19 cellular contexts compared by ENCODE assay signal in the genomic region with DNA sequence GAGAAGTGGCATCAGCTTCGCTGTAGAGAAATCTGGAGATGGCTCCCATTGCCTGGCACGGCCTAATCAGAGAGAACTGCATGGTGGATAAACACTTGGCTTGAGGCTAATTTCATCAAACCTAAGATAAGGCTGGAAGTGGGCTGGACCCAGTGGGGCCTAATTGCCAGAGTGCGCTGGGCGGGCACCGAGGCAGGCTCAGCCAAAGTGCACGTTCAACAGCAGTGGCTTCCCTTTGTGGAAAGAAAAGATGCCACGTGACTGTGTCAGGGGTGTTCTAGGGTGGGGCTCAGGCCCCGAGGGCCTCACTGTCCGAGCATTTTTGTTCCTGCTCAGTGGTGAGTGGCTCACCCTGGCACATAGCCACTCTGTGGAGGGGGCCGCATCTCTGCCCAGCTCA. TPM values are rescaled to one million over a fixed set of nuclear protein-coding genes. Genes with fewer than 3 reads are reported as not detected.
DNase-seq lines count a peak whose midpoint lies in the region; ATAC-seq, FAIRE-seq and TF ChIP-seq lines count a peak whose summit lies in the region.
"Had no signal": no experiment of that assay in that cellular context is flagged by ENCODE, and none has a peak within 500 bp of the region (broad histone marks: within the 10 kb centered on the region; RNA-seq: fewer than 3 reads in every experiment).

No MANE protein-coding gene starts in this region.

- TF ChIP-seq RAD21 in GM12878 (IDR thresholded peaks at IDR 0.05; ENCODE audit: insufficient read depth, low read depth, low read length) = no peak

- H3K36me3 Mint-ChIP-seq in activated naive CD8-positive, alpha-beta T cell treated with anti-CD3 and anti-CD28 coated beads, Interleukin-2, amount 50 U/mL, for 24 hours (ENCODE audit: low read depth) = no peaks in the 10 kb centered on the region
- no peaks in the 10 kb centered on the region for H3K36me3 Mint-ChIP-seq in neural progenitor cell
- H3K36me3 Mint-ChIP-seq: activated naive CD8-positive, alpha-beta T cell treated with anti-CD3 and anti-CD28 coated beads, Interleukin-2, amount 10 ng/mL, durations not matched to agents 7 days and 5 days had no signal

- 44% methylated on average over 10 of the region's 10 CpGs for WGBS in GM12878 (ENCODE audit: insufficient coverage, insufficient replicate concordance, low lambda C conversion rate, missing lambda C conversion rate)

- TF ChIP-seq CTCF in PC-3 (conservative IDR thresholded peaks at IDR 0.05; ENCODE audit: low read depth, low read length) (no peak), GM12878 (IDR thresholded peaks at IDR 0.05 in 2 of 3, conservative IDR thresholded peaks at IDR 0.05 in 1 of 3; ENCODE audit: control insufficient read depth in 2 of 3, extremely low read depth in 1 of 3, insufficient read depth in 1 of 3, low read depth in 3 of 3, low read length in 3 of 3) (no peak), omental fat pad (IDR thresholded peaks at IDR 0.05) (no peak), neural progenitor cell (IDR thresholded peaks at IDR 0.05) (no peak)

- no peaks in the 10 kb centered on the region for H3K9me3 ChIP-seq in PC-3 (ENCODE audit: low read length)
- no peaks in the 10 kb centered on the region for H3K9me3 ChIP-seq in GM12878 (replicated peaks; ENCODE audit: control insufficient read depth, insufficient read depth, low read length)
- no peaks in the 10 kb centered on the region for H3K9me3 ChIP-seq in neural progenitor cell (ENCODE audit: low read depth)
- H3K9me3 ChIP-seq: lower lobe of right lung, pancreas had no signal

- TF ChIP-seq EP300 in GM12878 (IDR thresholded peaks at IDR 0.05; ENCODE audit: borderline replicate concordance in 1 of 2, control insufficient read depth in 1 of 2, low read depth in 2 of 2, low read length in 2 of 2) = no peak

- H3K36me3 ChIP-seq in PC-3 (ENCODE audit: low read depth, low read length) = no peaks in the 10 kb centered on the region
- H3K36me3 ChIP-seq in GM12878 (ENCODE audit: control insufficient read depth in 2 of 2, insufficient read depth in 2 of 2, low read length in 1 of 2) = no peaks in the 10 kb centered on the region
- H3K36me3 ChIP-seq in neural progenitor cell = no peaks in the 10 kb centered on the region
- H3K36me3 ChIP-seq: cardiac muscle cell, lower lobe of right lung, pancreas had no signal

- no peaks in the 10 kb centered on the region for H3F3A ChIP-seq in PC-3 (ENCODE audit: low read length, unreplicated experiment)
- H3F3A ChIP-seq in neural progenitor cell (ENCODE audit: low read depth) = no peaks in the 10 kb centered on the region

- H3K27me3 ChIP-seq in PC-3 (ENCODE audit: low read length) (no peaks in the 10 kb centered on the region), GM12878 (replicated peaks in 1 of 2; ENCODE audit: control insufficient read depth in 2 of 2, insufficient read depth in 2 of 2, low read length in 1 of 2) (no peaks in the 10 kb centered on the region), neural progenitor cell (no peaks in the 10 kb centered on the region)
- H3K27me3 ChIP-seq: cardiac muscle cell, pancreas had no signal

- no peaks in the 10 kb centered on the region for H4K20me1 ChIP-seq in PC-3 (ENCODE audit: low read length)
- no peaks in the 10 kb centered on the region for H4K20me1 ChIP-seq in GM12878 (ENCODE audit: control insufficient read depth, insufficient read depth)
- no peaks in the 10 kb centered on the region for H4K20me1 ChIP-seq in neural progenitor cell (ENCODE audit: low read depth)

- in situ Hi-C loops in GM12878 (cut with MboI) = no loop called here

- H3K27ac ChIP-seq in PC-3 (ENCODE audit: low read length) = no peak overlapping the region
- H3K27ac ChIP-seq in GM12878 (ENCODE audit: control insufficient read depth, insufficient read depth) = no peak overlapping the region
- no peak overlapping the region for H3K27ac ChIP-seq in neural progenitor cell
- H3K27ac ChIP-seq: cardiac muscle cell, lower lobe of right lung, pancreas had no signal

- RAD21 ChIA-PET in GM12878 (lab: Charles Lee; ENCODE audit: unreplicated experiment) = no interaction called here

- ATAC-seq in PC-3 (peak; percentile 34), GM12878 (peak; percentile 14; the same call in 2 of the 3 replicates), omental fat pad (ENCODE audit: low FRiP score) (peak; percentile 24), GM21737 (IDR thresholded peaks at IDR 0.05; ENCODE audit: unreplicated experiment) (no peak)
- no peak for ATAC-seq in activated naive CD8-positive, alpha-beta T cell treated with anti-CD3 and anti-CD28 coated beads, Interleukin-2, amount 50 U/mL, for 24 hours
- ATAC-seq: Right ventricle myocardium inferior, T-helper 17 cell had no signal

- SMC1A ChIA-PET in GM12878 (lab: Charles Lee; ENCODE audit: uncharacterized antibody, unreplicated experiment) = no interaction called here

- BruUV-seq in PC-3 (replicated peaks; lab: Mats Ljungman, UMichigan) (no TSS peak), GM12878 (replicated peaks; lab: Mats Ljungman, UMichigan) (no TSS peak)

- H3K79me2 ChIP-seq in PC-3 (ENCODE audit: low read length) (no peaks in the 10 kb centered on the region), GM12878 (ENCODE audit: control insufficient read depth, insufficient read depth, low read length) (no peaks in the 10 kb centered on the region), neural progenitor cell (ENCODE audit: low read depth) (no peaks in the 10 kb centered on the region)

- no peak overlapping the region for H3K4me3 ChIP-seq in PC-3 (ENCODE audit: low read length)
- H3K4me3 ChIP-seq in GM12878 = no peak overlapping the region
- H3K4me3 ChIP-seq in neural progenitor cell = no peak overlapping the region
- H3K4me3 ChIP-seq: cardiac muscle cell, lower lobe of right lung, pancreas had no signal

- FAIRE-seq in GM12878 (lab: Jason Lieb, UNC) = no peak
- FAIRE-seq: pancreas had no signal

- no peaks in the 10 kb centered on the region for H3K4me1 ChIP-seq in PC-3 (ENCODE audit: insufficient read depth, low read length)
- no peaks in the 10 kb centered on the region for H3K4me1 ChIP-seq in GM12878 (ENCODE audit: control insufficient read depth, insufficient read depth, low read length)
- H3K4me1 ChIP-seq in neural progenitor cell = peaks cover 13% of the 10 kb centered on the region
- H3K4me1 ChIP-seq: lower lobe of right lung, pancreas had no signal

- TF ChIP-seq POLR2A in GM12878 (IDR thresholded peaks at IDR 0.05; ENCODE audit: low read depth, low read length) = no peak

- H3K9me2 ChIP-seq in PC-3 (replicated peaks; ENCODE audit: low read length) = no peaks in the 10 kb centered on the region

- no peak overlapping the region for H3K4me3 Mint-ChIP-seq in activated naive CD8-positive, alpha-beta T cell treated with anti-CD3 and anti-CD28 coated beads, Interleukin-2, amount 50 U/mL, for 24 hours
- H3K4me3 Mint-ChIP-seq in neural progenitor cell = no peak overlapping the region
- H3K4me3 Mint-ChIP-seq: activated naive CD8-positive, alpha-beta T cell treated with anti-CD3 and anti-CD28 coated beads, Interleukin-2, amount 10 ng/mL, durations not matched to agents 7 days and 5 days; T-helper 17 cell had no signal

- peak; percentile 54 for DNase-seq in Daoy (ENCODE audit: low read depth)
- DNase-seq in PC-3 = peak; percentile 37
- no peak for DNase-seq in GM12878 (ENCODE audit: low read depth, low spot score)
- DNase-seq in omental fat pad (ENCODE audit: low spot score) = no peak
- no peak for DNase-seq in GM19240 (ENCODE audit: insufficient read length, low spot score)
- no peak for DNase-seq in activated naive CD8-positive, alpha-beta T cell treated with anti-CD3 and anti-CD28 coated beads, Interleukin-2, amount 50 U/mL, for 24 hours
- no peak for DNase-seq in neural progenitor cell (ENCODE audit: low spot score)
- DNase-seq: activated naive CD8-positive, alpha-beta T cell treated with anti-CD3 and anti-CD28 coated beads, Interleukin-2, amount 10 ng/mL, durations not matched to agents 7 days and 5 days; erythroblast; lower lobe of right lung; NCI-H226; pancreas; stimulated activated CD4-positive, alpha-beta T cell treated with anti-CD3 and anti-CD28 coated beads, Interleukin-4, amount 100 ng/mL, for 1 hour; T-helper 17 cell had no signal

- CTCF ChIA-PET in PC-3 (lab: Charles Lee) = no interaction called here
- CTCF ChIA-PET in GM12878 (lab: Yijun Ruan, JAX) = no interaction called here

- no peaks in the 10 kb centered on the region for H3K27me3 Mint-ChIP-seq in activated naive CD8-positive, alpha-beta T cell treated with anti-CD3 and anti-CD28 coated beads, Interleukin-2, amount 50 U/mL, for 24 hours
- H3K27me3 Mint-ChIP-seq in neural progenitor cell (ENCODE audit: insufficient read depth, low read depth) = peaks cover 5% of the 10 kb centered on the region
- H3K27me3 Mint-ChIP-seq: activated naive CD8-positive, alpha-beta T cell treated with anti-CD3 and anti-CD28 coated beads, Interleukin-2, amount 10 ng/mL, durations not matched to agents 7 days and 5 days; T-helper 17 cell had no signal

- no peak overlapping the region for H3K27ac Mint-ChIP-seq in activated naive CD8-positive, alpha-beta T cell treated with anti-CD3 and anti-CD28 coated beads, Interleukin-2, amount 50 U/mL, for 24 hours
- no peak overlapping the region for H3K27ac Mint-ChIP-seq in neural progenitor cell
- H3K27ac Mint-ChIP-seq: activated naive CD8-positive, alpha-beta T cell treated with anti-CD3 and anti-CD28 coated beads, Interleukin-2, amount 10 ng/mL, durations not matched to agents 7 days and 5 days; T-helper 17 cell had no signal

- POLR2A ChIA-PET in PC-3 (lab: Charles Lee; ENCODE audit: unreplicated experiment) (no interaction called here), GM12878 (lab: Charles Lee) (no interaction called here)

- no peak overlapping the region for H3K9ac ChIP-seq in PC-3 (ENCODE audit: low read length)
- H3K9ac ChIP-seq in GM12878 (ENCODE audit: control insufficient read depth, insufficient read depth, low read length) = no peak overlapping the region
- no peak overlapping the region for H3K9ac ChIP-seq in neural progenitor cell

- intact Hi-C loops in PC-3 (cut with micrococcal nuclease) = no loop called here
- intact Hi-C loops in GM12878 (cut with micrococcal nuclease; ENCODE audit: unreplicated experiment) = no loop called here

- peaks cover 2% of the 10 kb centered on the region for H3K4me1 Mint-ChIP-seq in activated naive CD8-positive, alpha-beta T cell treated with anti-CD3 and anti-CD28 coated beads, Interleukin-2, amount 50 U/mL, for 24 hours
- H3K4me1 Mint-ChIP-seq in neural progenitor cell = peaks cover 6% of the 10 kb centered on the region
- H3K4me1 Mint-ChIP-seq: activated naive CD8-positive, alpha-beta T cell treated with anti-CD3 and anti-CD28 coated beads, Interleukin-2, amount 10 ng/mL, durations not matched to agents 7 days and 5 days had no signal

- H2AFZ ChIP-seq in PC-3 (ENCODE audit: low read length) (no peak overlapping the region), GM12878 (ENCODE audit: control insufficient read depth, low read depth, low read length) (no peak overlapping the region), neural progenitor cell (replicated peaks) (no peak overlapping the region)

- no peaks in the 10 kb centered on the region for H3K9me3 Mint-ChIP-seq in activated naive CD8-positive, alpha-beta T cell treated with anti-CD3 and anti-CD28 coated beads, Interleukin-2, amount 50 U/mL, for 24 hours
- peaks cover 4% of the 10 kb centered on the region for H3K9me3 Mint-ChIP-seq in neural progenitor cell
- H3K9me3 Mint-ChIP-seq: activated naive CD8-positive, alpha-beta T cell treated with anti-CD3 and anti-CD28 coated beads, Interleukin-2, amount 10 ng/mL, durations not matched to agents 7 days and 5 days had no signal

- H3K4me2 ChIP-seq in PC-3 (ENCODE audit: low read length) (no peak overlapping the region), GM12878 (ENCODE audit: control insufficient read depth, insufficient read depth) (no peak overlapping the region), neural progenitor cell (no peak overlapping the region)

RNA-seq across cellular contexts. Expression of gene PLCH2, which starts 5.8 kb away (rescaled TPM):
- 0.06 TPM in 1 of 2 replicates, not detected in the other for total RNA-seq in Daoy (2014; rRNA removed; shearing (Covaris generic))
- 5.9 and 7.2 TPM in 2 replicates for total RNA-seq in PC-3 (2014; rRNA removed)
- total RNA-seq in GM12878 (2013; cell fraction: nucleolus; rRNA removed) = 3.9 and 7.9 TPM in 2 replicates
- total RNA-seq in GM12878 (2014; rRNA removed) = 0.11 and 0.73 TPM in 2 replicates
- 0.04 and 0.05 TPM in 2 replicates for total RNA-seq in GM12878 (2014; rRNA removed; fragmentation: Illumina TruSeq; extraction: Trizol)
- total RNA-seq in GM12878 (2021) = 0.62 and 0.74 TPM in 2 replicates
- polyA plus RNA-seq in GM12878 (2011; ENCODE audit: low read depth) = 0.28 TPM
- polyA plus RNA-seq in GM12878 (2011; rRNA removed) = 0.24 and 0.30 TPM in 2 replicates
- 0.27 and 0.64 TPM in 2 replicates for polyA plus RNA-seq in GM12878 (2011; cell fraction: cytosol; rRNA removed)
- 4.9 and 6.8 TPM in 2 replicates for polyA plus RNA-seq in GM12878 (2011; cell fraction: nucleus; rRNA removed)
- polyA plus RNA-seq in GM12878 (2012) = 1.4 and 2.3 TPM in 2 replicates
- polyA plus RNA-seq in GM12878 (2014; fragmentation: Illumina TruSeq; extraction: Trizol) = 0.12 TPM in 1 of 2 replicates, not detected in the other
- not detected for polyA plus RNA-seq in GM12878 (2014; fragmentation: Nextera tagmentation; extraction: Ambion mirVana)
- polyA plus RNA-seq in GM12878 (2014; rRNA removed) = 0.53 and 1.1 TPM in 2 replicates
- under 1 TPM in 1 of 2 experiments, not detected in 1; 0.03 TPM for polyA plus RNA-seq in GM12878 (2016; fragmentation: Nextera tagmentation; extraction: Ambion mirVana)
- 0.59 and 0.77 TPM in 2 replicates for polyA minus RNA-seq in GM12878 (2011; rRNA and poly(A)+ RNA removed)
- polyA minus RNA-seq in GM12878 (2011; cell fraction: cytosol; rRNA and poly(A)+ RNA removed) = 0.27 TPM in 1 of 2 replicates, not detected in the other
- polyA minus RNA-seq in GM12878 (2011; cell fraction: nucleus; rRNA and poly(A)+ RNA removed) = 1.1 and 2.0 TPM in 2 replicates
- 1 to 10 TPM in 1 of 4 donors, under 1 TPM in 3; 0.16 to 1.7 (median 0.44) TPM for total RNA-seq in omental fat pad
- total RNA-seq in neural progenitor cell (ENCODE audit: low replicate concordance) = 0.54 and 2.0 TPM in 2 replicates
- total RNA-seq: LHCN-M2 had no signal

RNA-seq across cellular contexts. Expression of gene PANK4, which starts 44.5 kb away (rescaled TPM):
- 18.6 and 44.7 TPM in 2 replicates for total RNA-seq in Daoy (2014; rRNA removed; shearing (Covaris generic))
- 69.4 and 86.9 TPM in 2 replicates for total RNA-seq in PC-3 (2014; rRNA removed)
- total RNA-seq in GM12878 (2013; cell fraction: nucleolus; rRNA removed) = 85.4 and 117 TPM in 2 replicates
- total RNA-seq in GM12878 (2014; rRNA removed) = 24.1 and 24.9 TPM in 2 replicates
- 10.4 and 10.6 TPM in 2 replicates for total RNA-seq in GM12878 (2014; rRNA removed; fragmentation: Illumina TruSeq; extraction: Trizol)
- 25.8 and 38.0 TPM in 2 replicates for total RNA-seq in GM12878 (2021)
- 7.1 TPM for polyA plus RNA-seq in GM12878 (2011; ENCODE audit: low read depth)
- 12.4 and 27.0 TPM in 2 replicates for polyA plus RNA-seq in GM12878 (2011; rRNA removed)
- 15.9 and 23.0 TPM in 2 replicates for polyA plus RNA-seq in GM12878 (2011; cell fraction: cytosol; rRNA removed)
- polyA plus RNA-seq in GM12878 (2011; cell fraction: nucleus; rRNA removed) = 158 and 199 TPM in 2 replicates
- polyA plus RNA-seq in GM12878 (2012) = 18.2 and 18.5 TPM in 2 replicates
- polyA plus RNA-seq in GM12878 (2014; fragmentation: Illumina TruSeq; extraction: Trizol) = 11.1 and 15.0 TPM in 2 replicates
- 1 to 10 TPM in 1 of 2 experiments, under 1 TPM in 1; 0.35 to 1.5 TPM for polyA plus RNA-seq in GM12878 (2014; fragmentation: Nextera tagmentation; extraction: Ambion mirVana)
- 25.0 and 27.2 TPM in 2 replicates for polyA plus RNA-seq in GM12878 (2014; rRNA removed)
- polyA plus RNA-seq in GM12878 (2016; fragmentation: Nextera tagmentation; extraction: Ambion mirVana) = 10 to 100 TPM; 18.2 to 19.0 TPM
- polyA minus RNA-seq in GM12878 (2011; rRNA and poly(A)+ RNA removed) = 14.9 and 26.2 TPM in 2 replicates
- polyA minus RNA-seq in GM12878 (2011; cell fraction: cytosol; rRNA and poly(A)+ RNA removed) = 13.2 and 15.7 TPM in 2 replicates
- 55.4 and 89.3 TPM in 2 replicates for polyA minus RNA-seq in GM12878 (2011; cell fraction: nucleus; rRNA and poly(A)+ RNA removed)
- 10 to 100 TPM; 15.1 to 38.1 (median 27.4) TPM for total RNA-seq in omental fat pad
- 30.6 and 53.9 TPM in 2 replicates for total RNA-seq in neural progenitor cell (ENCODE audit: low replicate concordance)

RNA-seq across cellular contexts. Expression of gene HES5, which starts 48.2 kb away (rescaled TPM):
- total RNA-seq in Daoy (2014; rRNA removed; shearing (Covaris generic)) = not detected in 2 replicates
- 0.84 and 1.8 TPM in 2 replicates for total RNA-seq in PC-3 (2014; rRNA removed)
- not detected in 2 replicates for total RNA-seq in GM12878 (2013; cell fraction: nucleolus; rRNA removed)
- total RNA-seq in GM12878 (2014; rRNA removed) = 0.22 TPM in 1 of 2 replicates, not detected in the other
- total RNA-seq in GM12878 (2014; rRNA removed; fragmentation: Illumina TruSeq; extraction: Trizol) = not detected in 2 replicates
- 0.15 TPM in 1 of 2 replicates, not detected in the other for total RNA-seq in GM12878 (2021)
- not detected for polyA plus RNA-seq in GM12878 (2011; ENCODE audit: low read depth)
- not detected in 2 replicates for polyA plus RNA-seq in GM12878 (2011; rRNA removed)
- not detected in 2 replicates for polyA plus RNA-seq in GM12878 (2011; cell fraction: cytosol; rRNA removed)
- polyA plus RNA-seq in GM12878 (2011; cell fraction: nucleus; rRNA removed) = not detected in 2 replicates
- polyA plus RNA-seq in GM12878 (2012) = not detected in 2 replicates
- polyA plus RNA-seq in GM12878 (2014; fragmentation: Illumina TruSeq; extraction: Trizol) = not detected in 2 replicates
- not detected for polyA plus RNA-seq in GM12878 (2014; fragmentation: Nextera tagmentation; extraction: Ambion mirVana)
- 0.12 TPM in 1 of 2 replicates, not detected in the other for polyA plus RNA-seq in GM12878 (2014; rRNA removed)
- not detected for polyA plus RNA-seq in GM12878 (2016; fragmentation: Nextera tagmentation; extraction: Ambion mirVana)
- polyA minus RNA-seq in GM12878 (2011; rRNA and poly(A)+ RNA removed) = not detected in 2 replicates
- polyA minus RNA-seq in GM12878 (2011; cell fraction: cytosol; rRNA and poly(A)+ RNA removed) = not detected in 2 replicates
- not detected in 2 replicates for polyA minus RNA-seq in GM12878 (2011; cell fraction: nucleus; rRNA and poly(A)+ RNA removed)
- total RNA-seq in omental fat pad = not detected
- total RNA-seq in neural progenitor cell (ENCODE audit: low replicate concordance) = 6.4 and 28.2 TPM in 2 replicates
- total RNA-seq: activated naive CD8-positive, alpha-beta T cell treated with anti-CD3 and anti-CD28 coated beads, Interleukin-2, amount 10 ng/mL, durations not matched to agents 7 days and 5 days; cardiac muscle cell; HT1080; LHCN-M2; T-helper 17 cell had no signal
- polyA plus RNA-seq: cardiac muscle cell had no signal

Comparison
In these comparisons a context has a peak if more than half of its experiments do, and no peak if none do; other contexts are left out.
1. DNase-seq: peak in Daoy (single experiment) and PC-3 (single experiment); none in GM12878 (single experiment), omental fat pad (single experiment), GM19240 (single experiment), activated naive CD8-positive, alpha-beta T cell treated with anti-CD3 and anti-CD28 coated beads, Interleukin-2, amount 50 U/mL, for 24 hours (single experiment) and neural progenitor cell (single experiment).
2. ATAC-seq: peak in PC-3 (single experiment), GM12878 (single experiment) and omental fat pad (single experiment); none in GM21737 (single experiment) and activated naive CD8-positive, alpha-beta T cell treated with anti-CD3 and anti-CD28 coated beads, Interleukin-2, amount 50 U/mL, for 24 hours (single experiment).